In the genomic region with DNA sequence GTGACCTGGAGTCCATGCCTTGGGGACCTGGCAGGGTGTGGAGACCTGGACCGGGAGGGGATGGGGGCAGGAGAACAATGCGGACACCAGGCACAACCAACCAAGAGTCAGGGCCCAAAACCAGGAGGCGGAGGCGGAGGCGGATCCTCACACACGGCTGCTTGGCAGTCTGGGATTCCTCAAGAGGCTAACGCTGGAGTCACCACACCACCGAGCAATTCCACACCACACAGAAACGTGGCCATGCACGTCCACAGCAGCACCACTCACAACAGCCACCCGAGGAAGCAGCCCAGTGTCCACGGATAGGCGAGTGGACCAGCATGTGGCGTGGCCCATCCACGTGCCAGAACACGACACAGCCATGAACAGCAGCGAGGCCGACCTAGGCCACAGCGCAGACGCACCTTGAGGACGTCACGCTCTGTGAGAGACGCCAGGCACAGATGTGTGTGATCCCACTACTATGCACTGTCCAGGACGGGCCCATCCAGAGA, we compare ENCODE assay signal across 16 cellular contexts. TPM values are rescaled to one million over a fixed set of nuclear protein-coding genes. Genes with fewer than 3 reads are reported as not detected.
DNase-seq lines count a peak whose midpoint lies in the region; ATAC-seq, FAIRE-seq and TF ChIP-seq lines count a peak whose summit lies in the region.
"Had no signal": no experiment of that assay in that cellular context is flagged by ENCODE, and none has a peak within 500 bp of the region (broad histone marks: within the 10 kb centered on the region; RNA-seq: fewer than 3 reads in every experiment).

No MANE protein-coding gene starts in this region.

- DNase-seq in Peyer's patch, result no peak
- DNase-seq in fibroblast of gingiva (ENCODE audit: low read depth), result peak; percentile 65
- DNase-seq in posterior vena cava (ENCODE audit: low spot score), result peak; percentile 91
- no peak for DNase-seq in effector CD8-positive, alpha-beta T cell (lab: John Stamatoyannopoulos, UW)
- DNase-seq in GM12892 (ENCODE audit: insufficient read length), result no peak
- DNase-seq in NCI-H1105 (lab: John Stamatoyannopoulos, UW), result no peak
- DNase-seq: activated CD8-positive, alpha-beta memory T cell treated with anti-CD3 and anti-CD28 coated beads, Interleukin-2, amount 10 ng/mL, durations not matched to agents 7 days and 5 days; activated naive CD8-positive, alpha-beta T cell treated with anti-CD3 and anti-CD28 coated beads, Interleukin-2, amount 10 ng/mL, durations not matched to agents 7 days and 5 days; BE2C; dorsolateral prefrontal cortex; naive thymus-derived CD4-positive, alpha-beta T cell; NCI-H2081 treated with DMSO at 0.1 percent for 48 hours; NCI-H82 had no signal

- peaks cover 7% of the 10 kb centered on the region; the same call in 1 of the 2 replicates for H3K36me3 ChIP-seq in ACC112 (ENCODE audit: insufficient read depth, low read length)
- H3K36me3 ChIP-seq in Peyer's patch, result peaks cover 0 to 44% (median 0%) of the 10 kb centered on the region in 3 donors

- FAIRE-seq in GM12892 (lab: Jason Lieb, UNC), result no peak
- FAIRE-seq: TTC549 had no signal

- no peaks in the 10 kb centered on the region for H3K9me3 ChIP-seq in Peyer's patch
- H3K9me3 ChIP-seq: BE2C had no signal

- H3K27me3 ChIP-seq in ACC112 (ENCODE audit: insufficient read depth, low read length) (no peaks in the 10 kb centered on the region), Peyer's patch (no peaks in the 10 kb centered on the region)
- H3K27me3 ChIP-seq: BE2C, dorsolateral prefrontal cortex had no signal

- intact Hi-C loops in posterior vena cava (cut with DNase I), result no loop called here

- no peak for TF ChIP-seq POLR2A in Peyer's patch (IDR thresholded peaks at IDR 0.05)
- TF ChIP-seq POLR2A in GM12892 (IDR thresholded peaks at IDR 0.05; ENCODE audit: low read depth, low read length), result no peak

- H3K27ac ChIP-seq in ACC112 (ENCODE audit: low read depth, low read length) (peak overlapping the region; percentile 90; the same call in 1 of the 2 replicates), Peyer's patch (peak overlapping the region; percentile 67 to 88 (median 82))

- no peak overlapping the region for H2AFZ ChIP-seq in ACC112 (ENCODE audit: low read length, unreplicated experiment)

- no peak overlapping the region for H3K4me3 ChIP-seq in ACC112 (ENCODE audit: low read depth, low read length)
- H3K4me3 ChIP-seq in Peyer's patch, result no peak overlapping the region
- H3K4me3 ChIP-seq: dorsolateral prefrontal cortex had no signal

- peaks cover 59% of the 10 kb centered on the region for H3K79me2 ChIP-seq in ACC112 (ENCODE audit: control insufficient read depth, insufficient read depth, low read length, unreplicated experiment)

- peaks cover 20% of the 10 kb centered on the region for H3K4me1 ChIP-seq in ACC112 (ENCODE audit: control insufficient read depth, insufficient read depth, low read length, unreplicated experiment)
- peaks cover 0 to 27% (median 7%) of the 10 kb centered on the region in 4 donors for H3K4me1 ChIP-seq in Peyer's patch

- no peak for ATAC-seq in HG02884 (IDR thresholded peaks at IDR 0.05; ENCODE audit: unreplicated experiment)
- ATAC-seq: activated CD8-positive, alpha-beta memory T cell treated with anti-CD3 and anti-CD28 coated beads, Interleukin-2, amount 10 ng/mL, durations not matched to agents 7 days and 5 days; naive thymus-derived CD4-positive, alpha-beta T cell had no signal

- no peak for TF ChIP-seq CTCF in Peyer's patch (IDR thresholded peaks at IDR 0.05)

RNA-seq across cellular contexts. Expression of a gene that starts 17.7 kb away (rescaled TPM):
- total RNA-seq in Peyer's patch (10 to 100 TPM; 26.4 to 71.0 (median 57.8) TPM), posterior vena cava (10 to 100 TPM; 63.5 to 71.0 TPM)
- 6.4 TPM for polyA plus RNA-seq in GM12892 (2012; ENCODE audit: missing spikeins)

RNA-seq across cellular contexts. Expression of a gene that starts 49.2 kb away (rescaled TPM):
- total RNA-seq in Peyer's patch, result 100 to 1,000 TPM in 3 of 4 donors, 10 to 100 TPM in 1; 98.4 to 135 (median 117) TPM
- total RNA-seq in posterior vena cava, result 10 to 100 TPM; 32.5 to 35.9 TPM
- 13.8 TPM for polyA plus RNA-seq in GM12892 (2012; ENCODE audit: missing spikeins)

RNA-seq across cellular contexts. Expression of a gene that starts 52.6 kb away (rescaled TPM):
- total RNA-seq in Peyer's patch (100 to 1,000 TPM; 258 to 493 (median 326) TPM), posterior vena cava (100 to 1,000 TPM; 176 to 193 TPM)
- 359 TPM for polyA plus RNA-seq in GM12892 (2012; ENCODE audit: missing spikeins)

Comparison
In these comparisons a context has a peak if more than half of its experiments do, and no peak if none do; other contexts are left out.
1. DNase-seq: peak in fibroblast of gingiva (single experiment) and posterior vena cava (single experiment); none in Peyer's patch (0 of 3), effector CD8-positive, alpha-beta T cell (single experiment), GM12892 (single experiment) and NCI-H1105 (single experiment).